ENCODE assay signal across 12 cellular contexts in the genomic region with DNA sequence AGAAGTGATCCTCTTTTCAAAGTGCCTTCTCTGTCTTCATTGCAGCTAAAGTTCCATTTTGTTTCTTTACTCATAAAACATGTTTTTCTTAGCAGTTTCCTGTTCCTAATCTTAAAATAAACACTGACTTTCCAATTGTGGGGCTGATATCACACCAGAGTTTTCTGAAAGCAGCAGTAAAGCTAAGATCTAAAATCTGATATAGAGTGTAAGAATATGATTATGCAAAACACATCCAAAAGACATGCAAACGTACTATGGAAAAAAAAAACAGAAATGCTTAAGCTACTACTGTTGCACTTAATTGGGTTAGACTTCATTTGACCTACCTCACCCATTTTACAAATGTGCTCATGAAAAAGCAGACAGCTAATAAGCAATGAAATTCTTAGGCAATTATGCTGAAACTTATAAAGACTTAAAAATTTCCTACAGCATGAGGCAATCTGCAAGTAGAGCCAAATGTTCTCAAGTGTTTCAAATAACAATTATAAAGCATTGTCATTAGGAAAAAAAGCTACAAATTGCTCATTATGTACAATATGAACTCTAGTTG. TPM values are rescaled to one million over a fixed set of nuclear protein-coding genes. Genes with fewer than 3 reads are reported as not detected.
DNase-seq lines count a peak whose midpoint lies in the region; ATAC-seq and TF ChIP-seq lines count a peak whose summit lies in the region.
"Had no signal": no experiment of that assay in that cellular context is flagged by ENCODE, and none has a peak within 500 bp of the region (broad histone marks: within the 10 kb centered on the region; RNA-seq: fewer than 3 reads in every experiment).

No MANE protein-coding gene starts in this region.

- peaks cover 100% of the 10 kb centered on the region for H3K36me3 Mint-ChIP-seq in CD4-positive, alpha-beta T cell (ENCODE audit: low read depth)
- peaks cover 77% of the 10 kb centered on the region for H3K36me3 Mint-ChIP-seq in activated naive CD8-positive, alpha-beta T cell
- no peaks in the 10 kb centered on the region for H3K36me3 Mint-ChIP-seq in mesothelial cell of epicardium

- no peaks in the 10 kb centered on the region for H3K27me3 Mint-ChIP-seq in CD4-positive, alpha-beta T cell
- H3K27me3 Mint-ChIP-seq in activated naive CD8-positive, alpha-beta T cell = no peaks in the 10 kb centered on the region
- H3K27me3 Mint-ChIP-seq in mesothelial cell of epicardium (ENCODE audit: low read depth) = no peaks in the 10 kb centered on the region

- no peaks in the 10 kb centered on the region for H3K9me3 Mint-ChIP-seq in CD4-positive, alpha-beta T cell
- no peaks in the 10 kb centered on the region for H3K9me3 Mint-ChIP-seq in activated naive CD8-positive, alpha-beta T cell (ENCODE audit: low read depth)
- H3K9me3 Mint-ChIP-seq in mesothelial cell of epicardium = no peaks in the 10 kb centered on the region

- DNase-seq in CD4-positive, alpha-beta T cell = no peak
- DNase-seq in HCEC 1CT (peak; percentile 27), mesothelial cell of epicardium (ENCODE audit: low spot score in 2 of 2, unreplicated experiment in 2 of 2) (no peak), D341Med (ENCODE audit: low spot score) (no peak), AG08395 (ENCODE audit: low spot score) (no peak), NCI-H1436 treated with DMSO at 0.1 percent for 48 hours (lab: John Stamatoyannopoulos, UW) (no peak)
- DNase-seq: Calu3, H7, IMR-90, NCI-H2029 had no signal

- CTCF ChIA-PET in CD4-positive, alpha-beta T cell (lab: Charles Lee) = interaction anchor here (1.1 to 2.7 kb wide), 8 partner anchors 10 to 131 kb away, joined by 3 to 19 read pairs (median 6); partner anchors contain the start of gene CYTIP

- H3K4me3 Mint-ChIP-seq in CD4-positive, alpha-beta T cell = peak overlapping the region; percentile 95
- peak overlapping the region; percentile 99 for H3K4me3 Mint-ChIP-seq in activated naive CD8-positive, alpha-beta T cell
- no peak overlapping the region for H3K4me3 Mint-ChIP-seq in mesothelial cell of epicardium

- TF ChIP-seq CTCF in CD4-positive, alpha-beta T cell (IDR thresholded peaks at IDR 0.05) = no peak
- no peak for TF ChIP-seq CTCF in mesothelial cell of epicardium (IDR thresholded peaks at IDR 0.05; ENCODE audit: unreplicated experiment)

- POLR2A ChIA-PET in CD4-positive, alpha-beta T cell (lab: Charles Lee) = interaction anchor here (0.5 to 17.5 kb wide), 21 partner anchors 9 to 503 kb away, joined by 3 to 384 read pairs (median 5); partner anchors contain the start of gene CYTIP

- H3K27ac ChIP-seq in CD4-positive, alpha-beta T cell (ENCODE audit: low read depth, low read length) = peak overlapping the region; percentile 97

- peak overlapping the region; percentile 97 for H3K27ac Mint-ChIP-seq in CD4-positive, alpha-beta T cell
- H3K27ac Mint-ChIP-seq in activated naive CD8-positive, alpha-beta T cell = peak overlapping the region; percentile 99
- peak overlapping the region; percentile 40 for H3K27ac Mint-ChIP-seq in mesothelial cell of epicardium

- H3K27me3 ChIP-seq in CD4-positive, alpha-beta T cell (ENCODE audit: control insufficient read depth, insufficient read depth, low read length) = no peaks in the 10 kb centered on the region

- intact Hi-C loops in CD4-positive, alpha-beta T cell (cut with DNase I, micrococcal nuclease) = loop anchor here (10.0 kb wide), 2 partner anchors 99 to 191 kb away; partner anchors contain the start of gene ACVR1C (in 1 of the 2)

- peak; percentile 25 for ATAC-seq in CD4-positive, alpha-beta T cell (ENCODE audit: poor library complexity)
- no peak for ATAC-seq in HG02610 (IDR thresholded peaks at IDR 0.05; ENCODE audit: unreplicated experiment)

- H3K4me1 Mint-ChIP-seq in CD4-positive, alpha-beta T cell (ENCODE audit: low read depth) = peaks cover 92% of the 10 kb centered on the region
- H3K4me1 Mint-ChIP-seq in activated naive CD8-positive, alpha-beta T cell (ENCODE audit: low read depth) = peaks cover 71% of the 10 kb centered on the region
- H3K4me1 Mint-ChIP-seq in mesothelial cell of epicardium = peaks cover 25% of the 10 kb centered on the region

- no peaks in the 10 kb centered on the region for H3K9me3 ChIP-seq in CD4-positive, alpha-beta T cell (ENCODE audit: control insufficient read depth, low read length)

RNA-seq across cellular contexts. Expression of gene CYTIP, which starts 10.5 kb away (rescaled TPM):
- 100 to 1,000 TPM; 474 to 490 TPM for total RNA-seq in CD4-positive, alpha-beta T cell
- total RNA-seq in mesothelial cell of epicardium = 0.38 TPM in 1 of 3 replicates, not detected in the others
- total RNA-seq: Calu3, IMR-90 had no signal

Comparison
In these comparisons a context has a peak if more than half of its experiments do, and no peak if none do; other contexts are left out.
1. H3K27ac Mint-ChIP-seq: peak in every context shown above with its lines; median percentile 99 in activated naive CD8-positive, alpha-beta T cell; 97 in CD4-positive, alpha-beta T cell; 40 in mesothelial cell of epicardium.
2. RNA of gene CYTIP, which starts 10.5 kb away (total RNA-seq): 474 to 490 TPM in CD4-positive, alpha-beta T cell; 0.38 TPM in mesothelial cell of epicardium; every median in the first group is over 100 times any median in the second.